7 cellular contexts compared by ENCODE assay signal in genomic region chr12:3755898-3756297, GRCh38.
"Had no signal": no experiment of that assay in that cellular context is flagged by ENCODE, and none has a peak within 500 bp of the region (broad histone marks: within the 10 kb centered on the region; RNA-seq: fewer than 3 reads in every experiment).

No MANE protein-coding gene starts in this region.

- H3K4me3 ChIP-seq: dorsolateral prefrontal cortex, left lung, mucosa of descending colon had no signal

- H3K27ac ChIP-seq: brain microvascular endothelial cell, dorsolateral prefrontal cortex, foreskin keratinocyte, left lung had no signal

- H3K27me3 ChIP-seq: brain microvascular endothelial cell had no signal

- H3K4me1 ChIP-seq: foreskin keratinocyte had no signal

- H3K9me3 ChIP-seq: left lung, mucosa of descending colon had no signal

- DNase-seq: amygdala, brain microvascular endothelial cell, dorsolateral prefrontal cortex, foreskin keratinocyte, head of caudate nucleus, left lung, mucosa of descending colon had no signal

- H3K36me3 ChIP-seq: brain microvascular endothelial cell, left lung had no signal

- ATAC-seq: foreskin keratinocyte, left lung, mucosa of descending colon had no signal
